Comparison of ENCODE assay signal across 1 cellular context in the genomic region with DNA sequence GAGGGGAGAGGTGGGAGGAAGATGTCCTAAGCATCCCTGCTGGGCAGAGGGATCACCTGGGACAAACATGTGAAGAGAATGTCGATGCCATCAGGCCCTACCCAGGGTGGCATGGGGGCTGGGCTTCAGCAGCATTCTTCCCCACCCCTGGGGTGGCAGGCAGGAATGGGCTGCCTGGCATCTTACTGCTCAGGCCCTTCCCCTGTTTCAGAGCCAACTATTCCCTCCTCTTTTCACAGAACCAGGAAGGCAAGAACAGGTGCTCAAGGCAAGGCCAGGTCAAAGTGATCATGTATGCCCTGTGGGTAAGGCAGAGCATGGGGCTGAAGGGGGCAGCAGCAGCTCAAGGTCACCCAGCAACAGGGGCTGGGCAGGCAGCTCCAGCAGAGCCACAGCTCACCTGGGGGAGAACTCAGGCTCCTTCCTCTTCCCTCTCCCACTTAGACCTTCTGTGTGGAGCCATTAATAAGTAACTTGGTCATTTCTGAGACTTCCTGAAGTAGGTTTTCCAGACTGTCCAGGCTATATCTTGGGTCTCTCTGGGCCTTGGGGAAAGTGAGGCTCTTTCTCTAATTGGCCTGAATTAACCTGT.
TF ChIP-seq lines count a peak whose summit lies in the region.

No MANE protein-coding gene starts in this region.

TF ChIP-seq in H1, 55 proteins besides CTCF, POLR2A, EP300 and RAD21:
- TF ChIP-seq CHD2 (IDR thresholded peaks at IDR 0.05; ENCODE audit: low read length) = no peak
- TF ChIP-seq GTF2F1 (IDR thresholded peaks at IDR 0.05; ENCODE audit: borderline replicate concordance, low read depth, low read length) = no peak
- no peak for TF ChIP-seq SP2 (IDR thresholded peaks at IDR 0.05; ENCODE audit: low read length)
- TF ChIP-seq, protein P1, sequence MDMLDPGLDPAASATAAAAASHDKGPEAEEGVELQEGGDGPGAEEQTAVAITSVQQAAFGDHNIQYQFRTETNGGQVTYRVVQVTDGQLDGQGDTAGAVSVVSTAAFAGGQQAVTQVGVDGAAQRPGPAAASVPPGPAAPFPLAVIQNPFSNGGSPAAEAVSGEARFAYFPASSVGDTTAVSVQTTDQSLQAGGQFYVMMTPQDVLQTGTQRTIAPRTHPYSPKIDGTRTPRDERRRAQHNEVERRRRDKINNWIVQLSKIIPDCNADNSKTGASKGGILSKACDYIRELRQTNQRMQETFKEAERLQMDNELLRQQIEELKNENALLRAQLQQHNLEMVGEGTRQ (IDR thresholded peaks at IDR 0.05; ENCODE audit: low read length) = no peak
- no peak for TF ChIP-seq NRF1 (IDR thresholded peaks at IDR 0.05; ENCODE audit: low read depth, low read length)
- TF ChIP-seq, protein P2, sequence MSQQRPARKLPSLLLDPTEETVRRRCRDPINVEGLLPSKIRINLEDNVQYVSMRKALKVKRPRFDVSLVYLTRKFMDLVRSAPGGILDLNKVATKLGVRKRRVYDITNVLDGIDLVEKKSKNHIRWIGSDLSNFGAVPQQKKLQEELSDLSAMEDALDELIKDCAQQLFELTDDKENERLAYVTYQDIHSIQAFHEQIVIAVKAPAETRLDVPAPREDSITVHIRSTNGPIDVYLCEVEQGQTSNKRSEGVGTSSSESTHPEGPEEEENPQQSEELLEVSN (IDR thresholded peaks at IDR 0.05) = no peak
- TF ChIP-seq KDM5A (IDR thresholded peaks at IDR 0.05; ENCODE audit: low read length) = no peak
TF ChIP-seq in H1: peak in this region for 0.
